18 cellular contexts compared by ENCODE assay signal in the genomic region with DNA sequence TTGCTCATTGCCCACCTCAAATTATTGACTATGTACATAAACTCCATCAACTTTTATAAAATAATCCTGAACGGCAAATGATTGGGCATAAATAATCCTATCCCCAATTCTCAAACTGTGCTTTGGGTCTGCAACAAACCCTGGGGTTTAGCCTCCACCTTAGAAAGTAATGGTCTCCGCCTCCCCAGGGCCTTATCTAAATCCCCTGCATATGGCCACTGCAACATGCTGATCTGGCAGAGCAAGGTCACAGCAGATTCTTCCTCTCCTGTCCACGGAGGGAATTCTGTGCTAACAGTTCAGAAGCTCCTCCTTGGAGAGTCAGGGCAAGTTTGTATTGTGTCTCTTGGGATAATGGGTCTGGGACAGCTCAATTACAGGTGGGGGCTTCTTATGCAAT. TPM values are rescaled to one million over a fixed set of nuclear protein-coding genes. Genes with fewer than 3 reads are reported as not detected.
DNase-seq lines count a peak whose midpoint lies in the region; ATAC-seq, FAIRE-seq and TF ChIP-seq lines count a peak whose summit lies in the region.
"Had no signal": no experiment of that assay in that cellular context is flagged by ENCODE, and none has a peak within 500 bp of the region (broad histone marks: within the 10 kb centered on the region; RNA-seq: fewer than 3 reads in every experiment).

No MANE protein-coding gene starts in this region.

- H3K56ac ChIP-seq in mesendoderm (ENCODE audit: low read length), result no peak overlapping the region

- no peak for FAIRE-seq in GM12891 (lab: Jason Lieb, UNC)
- FAIRE-seq: endometrium, pancreas had no signal

- no peak overlapping the region for H2BK5ac ChIP-seq in mesendoderm (ENCODE audit: low read length)

- H3K36me3 Mint-ChIP-seq in CD4-positive, CD25-positive, alpha-beta regulatory T cell, result peaks cover 50% of the 10 kb centered on the region
- H3K36me3 Mint-ChIP-seq in activated naive CD8-positive, alpha-beta T cell treated with anti-CD3 and anti-CD28 coated beads, Interleukin-2, amount 10 ng/mL, durations not matched to agents 7 days and 5 days, result peaks cover 70% of the 10 kb centered on the region

- no peak overlapping the region for H4K5ac ChIP-seq in mesendoderm (ENCODE audit: low read length)

- H3K79me2 ChIP-seq in mesendoderm (ENCODE audit: control insufficient read depth, insufficient read depth, low read length), result peaks cover 57% of the 10 kb centered on the region

- H4K8ac ChIP-seq in mesendoderm (ENCODE audit: low read depth, low read length), result no peak overlapping the region

- H3K79me1 ChIP-seq in mesendoderm (ENCODE audit: low read length), result peaks cover 32% of the 10 kb centered on the region

- POLR2A ChIA-PET in activated naive CD8-positive, alpha-beta T cell treated with anti-CD3 and anti-CD28 coated beads, Interleukin-2, amount 10 ng/mL, durations not matched to agents 7 days and 5 days (lab: Charles Lee), result interaction anchor here (0.9 to 1.1 kb wide), 2 partner anchors 18 to 19 kb away, joined by 3 to 7 read pairs; a partner anchor contains a TSS

- no peaks in the 10 kb centered on the region for H3K27me3 ChIP-seq in CD4-positive, CD25-positive, alpha-beta regulatory T cell (ENCODE audit: control insufficient read depth, insufficient read depth, low read length)
- H3K27me3 ChIP-seq in mesendoderm (ENCODE audit: insufficient read depth, low read length, poor library complexity), result no peaks in the 10 kb centered on the region
- H3K27me3 ChIP-seq: breast epithelium, gastrocnemius medialis, pancreas had no signal

- peaks cover 45% of the 10 kb centered on the region for H3K4me1 ChIP-seq in CD4-positive, CD25-positive, alpha-beta regulatory T cell (ENCODE audit: control insufficient read depth, insufficient read depth, low read length, poor library complexity, severe bottlenecking)
- H3K4me1 ChIP-seq in mesendoderm (ENCODE audit: control insufficient read depth, low read depth, low read length), result peaks cover 3% of the 10 kb centered on the region
- H3K4me1 ChIP-seq: breast epithelium had no signal

- H3K4me3 Mint-ChIP-seq in CD4-positive, CD25-positive, alpha-beta regulatory T cell, result peak overlapping the region in 1 of 4 donors; percentile 33
- H3K4me3 Mint-ChIP-seq in activated naive CD8-positive, alpha-beta T cell treated with anti-CD3 and anti-CD28 coated beads, Interleukin-2, amount 10 ng/mL, durations not matched to agents 7 days and 5 days, result no peak overlapping the region

- 0 out of 2 replicates have a peak, but pooled peaks have one; percentile 18 for TF ChIP-seq POLR2A in GM12891 (IDR thresholded peaks at IDR 0.05; ENCODE audit: low read depth, low read length)

- no peaks in the 10 kb centered on the region for H3K9me3 ChIP-seq in CD4-positive, CD25-positive, alpha-beta regulatory T cell (ENCODE audit: control insufficient read depth in 2 of 2, low read length in 2 of 2)
- H3K9me3 ChIP-seq: breast epithelium, gastrocnemius medialis, pancreas had no signal

- no peak overlapping the region for H3K4me2 ChIP-seq in mesendoderm (ENCODE audit: low read length)

- H3K23ac ChIP-seq in mesendoderm (ENCODE audit: low read length), result no peak overlapping the region

- H3K9me3 Mint-ChIP-seq in CD4-positive, CD25-positive, alpha-beta regulatory T cell, result no peaks in the 10 kb centered on the region
- H3K9me3 Mint-ChIP-seq in activated naive CD8-positive, alpha-beta T cell treated with anti-CD3 and anti-CD28 coated beads, Interleukin-2, amount 10 ng/mL, durations not matched to agents 7 days and 5 days, result no peaks in the 10 kb centered on the region

- H3K27me3 Mint-ChIP-seq in CD4-positive, CD25-positive, alpha-beta regulatory T cell, result no peaks in the 10 kb centered on the region
- no peaks in the 10 kb centered on the region for H3K27me3 Mint-ChIP-seq in activated naive CD8-positive, alpha-beta T cell treated with anti-CD3 and anti-CD28 coated beads, Interleukin-2, amount 10 ng/mL, durations not matched to agents 7 days and 5 days

- no peak overlapping the region for H3K4me3 ChIP-seq in CD4-positive, CD25-positive, alpha-beta regulatory T cell (ENCODE audit: low read depth, low read length)
- no peak overlapping the region for H3K4me3 ChIP-seq in mesendoderm (ENCODE audit: low read length)
- H3K4me3 ChIP-seq: breast epithelium, gastrocnemius medialis, pancreas had no signal

- H3K27ac Mint-ChIP-seq in CD4-positive, CD25-positive, alpha-beta regulatory T cell, result peak overlapping the region in 2 of 3 donors; percentile 54 to 82
- peak overlapping the region; percentile 81 for H3K27ac Mint-ChIP-seq in activated naive CD8-positive, alpha-beta T cell treated with anti-CD3 and anti-CD28 coated beads, Interleukin-2, amount 10 ng/mL, durations not matched to agents 7 days and 5 days

- H3K4me1 Mint-ChIP-seq in CD4-positive, CD25-positive, alpha-beta regulatory T cell, result peaks cover 24 to 80% (median 62%) of the 10 kb centered on the region in 4 donors
- peaks cover 61% of the 10 kb centered on the region for H3K4me1 Mint-ChIP-seq in activated naive CD8-positive, alpha-beta T cell treated with anti-CD3 and anti-CD28 coated beads, Interleukin-2, amount 10 ng/mL, durations not matched to agents 7 days and 5 days

- H3K27ac ChIP-seq in CD4-positive, CD25-positive, alpha-beta regulatory T cell (ENCODE audit: insufficient read depth, low read length, poor library complexity, severe bottlenecking), result peak overlapping the region; percentile 45
- H3K27ac ChIP-seq in mesendoderm (ENCODE audit: low read depth, low read length), result no peak overlapping the region
- H3K27ac ChIP-seq: pancreas had no signal

- H3K9ac ChIP-seq in mesendoderm (ENCODE audit: low read length), result no peak overlapping the region

- ATAC-seq in CD4-positive, CD25-positive, alpha-beta regulatory T cell (ENCODE audit: low read depth in 2 of 2), result no peak
- ATAC-seq in activated naive CD8-positive, alpha-beta T cell treated with anti-CD3 and anti-CD28 coated beads, Interleukin-2, amount 10 ng/mL, durations not matched to agents 7 days and 5 days (ENCODE audit: low read depth), result no peak
- ATAC-seq: gastrocnemius medialis, Panc1, pancreas had no signal

- DNase-seq in CD4-positive, CD25-positive, alpha-beta regulatory T cell, result no peak
- DNase-seq in GM12891 (ENCODE audit: insufficient read length, low spot score) (no peak), mesendoderm (peak; percentile 57), RKO (ENCODE audit: low spot score) (no peak)
- no peak for DNase-seq in activated naive CD8-positive, alpha-beta T cell treated with anti-CD3 and anti-CD28 coated beads, Interleukin-2, amount 10 ng/mL, durations not matched to agents 7 days and 5 days
- no peak for DNase-seq in stimulated activated CD4-positive, alpha-beta T cell treated with anti-CD3 and anti-CD28 coated beads, Interleukin-1b, Interleukin-23, amount 100 ng/mL, for 48 hours
- DNase-seq in stimulated activated CD4-positive, alpha-beta T cell treated with anti-CD3 and anti-CD28 coated beads, Interleukin-2, amount 100 ng/mL, for 24 hours, result no peak
- no peak for DNase-seq in activated CD4-positive, alpha-beta T cell treated with anti-CD3 and anti-CD28 coated beads for 48 hours
- DNase-seq: activated CD4-positive, alpha-beta T cell treated with anti-CD3 and anti-CD28 coated beads for 4 hours; AML-193; DMS79; Kasumi-1; midbrain had no signal

- H3K4ac ChIP-seq in mesendoderm (ENCODE audit: low read depth, low read length), result no peak overlapping the region

- H3K18ac ChIP-seq in mesendoderm (ENCODE audit: low read length), result no peak overlapping the region

- no peak overlapping the region for H2BK15ac ChIP-seq in mesendoderm (replicated peaks; ENCODE audit: low read depth)

- WGBS in mesendoderm (ENCODE audit: extremely low coverage, insufficient coverage, low lambda C conversion rate), result no CpG with 5 or more reads among the region's 3 CpGs

- no peak overlapping the region for H2BK120ac ChIP-seq in mesendoderm (ENCODE audit: low read depth, low read length)

- H2AK5ac ChIP-seq in mesendoderm (ENCODE audit: low read length), result no peak overlapping the region

- peaks cover 89% of the 10 kb centered on the region for H3K36me3 ChIP-seq in CD4-positive, CD25-positive, alpha-beta regulatory T cell (ENCODE audit: control insufficient read depth, insufficient read depth, low read length)
- H3K36me3 ChIP-seq in mesendoderm (ENCODE audit: control insufficient read depth, insufficient read depth, low read length), result peaks cover 27% of the 10 kb centered on the region
- H3K36me3 ChIP-seq: breast epithelium had no signal

TF ChIP-seq in GM12891, 5 proteins besides CTCF, POLR2A, EP300 and RAD21:
- TF ChIP-seq POU2F2 (IDR thresholded peaks at IDR 0.05; ENCODE audit: low read depth, low read length), result no peak
- no peak for TF ChIP-seq SPI1 (IDR thresholded peaks at IDR 0.05; ENCODE audit: low read depth, low read length)
- no peak; the same call in 1 of the 2 replicates for TF ChIP-seq POLR2AphosphoS5 (IDR thresholded peaks at IDR 0.05; ENCODE audit: low read depth, low read length)
- no peak for TF ChIP-seq PAX5 (IDR thresholded peaks at IDR 0.05; ENCODE audit: insufficient read depth, low read length, severe bottlenecking)
- no peak for TF ChIP-seq TAF1 (IDR thresholded peaks at IDR 0.05; ENCODE audit: low read depth, low read length)

RNA-seq across cellular contexts. Expression of a gene that starts 18.4 kb away (rescaled TPM):
- not detected for total RNA-seq in CD4-positive, CD25-positive, alpha-beta regulatory T cell
- polyA plus RNA-seq in CD4-positive, CD25-positive, alpha-beta regulatory T cell, result not detected
- polyA plus RNA-seq in GM12891 (2012; ENCODE audit: low read depth, missing spikeins), result not detected
- not detected for total RNA-seq in activated naive CD8-positive, alpha-beta T cell treated with anti-CD3 and anti-CD28 coated beads, Interleukin-2, amount 10 ng/mL, durations not matched to agents 7 days and 5 days
- not detected for polyA plus RNA-seq in mesendoderm (2013, experiment 1 of 2)
- 0.13 TPM for polyA plus RNA-seq in mesendoderm (2013, experiment 2 of 2)
- total RNA-seq: breast epithelium, gastrocnemius medialis had no signal

RNA-seq across cellular contexts. Expression of a gene that starts 19.1 kb away (rescaled TPM):
- total RNA-seq in CD4-positive, CD25-positive, alpha-beta regulatory T cell, result 143 TPM
- 100 to 1,000 TPM; 293 to 350 (median 323) TPM for polyA plus RNA-seq in CD4-positive, CD25-positive, alpha-beta regulatory T cell
- polyA plus RNA-seq in GM12891 (2012; ENCODE audit: low read depth, missing spikeins), result 143 TPM
- 100 to 1,000 TPM; 347 to 351 TPM for total RNA-seq in activated naive CD8-positive, alpha-beta T cell treated with anti-CD3 and anti-CD28 coated beads, Interleukin-2, amount 10 ng/mL, durations not matched to agents 7 days and 5 days
- polyA plus RNA-seq in mesendoderm (2013, experiment 1 of 2), result 258 TPM
- polyA plus RNA-seq in mesendoderm (2013, experiment 2 of 2), result 258 TPM

RNA-seq across cellular contexts. Expression of a gene that starts 47.0 kb away (rescaled TPM):
- total RNA-seq in CD4-positive, CD25-positive, alpha-beta regulatory T cell, result 6.2 TPM
- polyA plus RNA-seq in CD4-positive, CD25-positive, alpha-beta regulatory T cell, result 1 to 10 TPM; 2.5 to 6.5 (median 4.2) TPM
- 0.83 TPM for polyA plus RNA-seq in GM12891 (2012; ENCODE audit: low read depth, missing spikeins)
- 1 to 10 TPM; 3.3 to 3.4 TPM for total RNA-seq in activated naive CD8-positive, alpha-beta T cell treated with anti-CD3 and anti-CD28 coated beads, Interleukin-2, amount 10 ng/mL, durations not matched to agents 7 days and 5 days
- polyA plus RNA-seq in mesendoderm (2013, experiment 1 of 2), result 1.2 TPM
- polyA plus RNA-seq in mesendoderm (2013, experiment 2 of 2), result 1.1 TPM
